26 cellular contexts compared by ENCODE assay signal in genomic region chr17:38317081-38317480, GRCh38. TPM values are rescaled to one million over a fixed set of nuclear protein-coding genes. Genes with fewer than 3 reads are reported as not detected.
DNase-seq lines count a peak whose midpoint lies in the region; ATAC-seq, FAIRE-seq and TF ChIP-seq lines count a peak whose summit lies in the region.
"Had no signal": no experiment of that assay in that cellular context is flagged by ENCODE, and none has a peak within 500 bp of the region (broad histone marks: within the 10 kb centered on the region; RNA-seq: fewer than 3 reads in every experiment).

No MANE protein-coding gene starts in this region.

- H3K4me3 Mint-ChIP-seq in HFFc6: no peak overlapping the region
- H3K4me3 Mint-ChIP-seq: CD4-positive, alpha-beta T cell; IgD-negative memory B cell had no signal

- peaks cover 17% of the 10 kb centered on the region for H3K4me1 Mint-ChIP-seq in HFFc6 (ENCODE audit: low read depth)

- H3K36me3 ChIP-seq in ACC112 (ENCODE audit: insufficient read depth, low read length) (peaks cover 6% of the 10 kb centered on the region; the same call in 1 of the 2 replicates), bronchial epithelial cell (ENCODE audit: control insufficient read depth, insufficient read depth, low read length) (peaks cover 3% of the 10 kb centered on the region)

- no peaks in the 10 kb centered on the region for H3K79me2 ChIP-seq in ACC112 (ENCODE audit: control insufficient read depth, insufficient read depth, low read length, unreplicated experiment)

- no peak for FAIRE-seq in bronchial epithelial cell (lab: Jason Lieb, UNC)
- FAIRE-seq: A204.1, D721Med, RCC 7860 had no signal

- H3K27ac Mint-ChIP-seq in HFFc6: peak overlapping the region; percentile 63
- H3K27ac Mint-ChIP-seq: CD4-positive, alpha-beta T cell; IgD-negative memory B cell had no signal

- no peaks in the 10 kb centered on the region for H3K27me3 Mint-ChIP-seq in HFFc6 (ENCODE audit: insufficient read depth)
- H3K27me3 Mint-ChIP-seq: CD4-positive, alpha-beta T cell; IgD-negative memory B cell had no signal

- H3K27me3 ChIP-seq in ACC112 (ENCODE audit: insufficient read depth, low read length) (no peaks in the 10 kb centered on the region), bronchial epithelial cell (ENCODE audit: control insufficient read depth, insufficient read depth, low read length) (no peaks in the 10 kb centered on the region)
- H3K27me3 ChIP-seq: BLaER1 treated with 17β-estradiol and CSF1 and Interleukin-3, amounts not matched to agents 10 nM and 100 nM had no signal

- peaks cover 21% of the 10 kb centered on the region for H3K36me3 Mint-ChIP-seq in HFFc6 (ENCODE audit: low read depth)

- H3K9me3 Mint-ChIP-seq in HFFc6: no peaks in the 10 kb centered on the region
- H3K9me3 Mint-ChIP-seq: CD4-positive, alpha-beta T cell; IgD-negative memory B cell had no signal

- DNase-seq in HFFc6: no peak
- DNase-seq in bronchial epithelial cell (ENCODE audit: low read depth): peak; percentile 62
- DNase-seq in iris pigment epithelial cell (ENCODE audit: low read depth): peak; percentile 29
- no peak for DNase-seq in NCI-H2171 treated with DMSO at 0.1 percent for 48 hours (lab: John Stamatoyannopoulos, UW)
- no peak for DNase-seq in NCI-H510A treated with DMSO at 0.1 percent for 48 hours (lab: John Stamatoyannopoulos, UW)
- DNase-seq in NCI-H82 (lab: John Stamatoyannopoulos, UW): no peak
- DNase-seq: AML-193; CD4-positive, alpha-beta T cell; H7; NCI-H1048; NCI-H1436; NCI-H187; NCI-H2081 treated with DMSO at 0.1 percent for 48 hours; NCI-H2171; NCI-H345; NCI-H524; NCI-H748 treated with DMSO at 0.1 percent for 48 hours; SK-N-SH; SW 1271 had no signal

- H3K4me3 ChIP-seq in ACC112 (ENCODE audit: low read depth, low read length): no peak overlapping the region
- no peak overlapping the region for H3K4me3 ChIP-seq in bronchial epithelial cell (ENCODE audit: low read depth, low read length)
- H3K4me3 ChIP-seq: BLaER1 treated with 17β-estradiol and CSF1 and Interleukin-3, amounts not matched to agents 10 nM and 100 nM had no signal

- H2AFZ ChIP-seq in ACC112 (ENCODE audit: low read length, unreplicated experiment): no peak overlapping the region

- TF ChIP-seq CTCF in HFFc6 (IDR thresholded peaks at IDR 0.05) (no peak), bronchial epithelial cell (IDR thresholded peaks at IDR 0.05; ENCODE audit: insufficient read depth, low read length, severe bottlenecking) (no peak)

- no peak for ATAC-seq in HG02938 (IDR thresholded peaks at IDR 0.05; ENCODE audit: unreplicated experiment)

- H3K4me1 ChIP-seq in ACC112 (ENCODE audit: control insufficient read depth, insufficient read depth, low read length, unreplicated experiment): no peaks in the 10 kb centered on the region

- H3K27ac ChIP-seq in ACC112 (ENCODE audit: low read depth, low read length): peak overlapping the region; percentile 3; the same call in 1 of the 2 replicates
- H3K27ac ChIP-seq: BLaER1 treated with 17β-estradiol and CSF1 and Interleukin-3, amounts not matched to agents 10 nM and 100 nM had no signal

RNA-seq across cellular contexts. Expression of gene MRPL45, which starts 20.1 kb away (rescaled TPM):
- total RNA-seq in HFFc6 (2021; fragmentation: NEBNext Ultra II Directional; extraction: Animal tissue kit (Norgen Biotek cat#: 25700)): 10 to 100 TPM; 35.7 to 43.3 (median 42.1) TPM
- 23.7 and 26.5 TPM in 2 replicates for total RNA-seq in bronchial epithelial cell

RNA-seq across cellular contexts. Expression of gene GPR179, which starts 26.7 kb away (rescaled TPM):
- not detected for total RNA-seq in HFFc6 (2021; fragmentation: NEBNext Ultra II Directional; extraction: Animal tissue kit (Norgen Biotek cat#: 25700))
- total RNA-seq in bronchial epithelial cell: under 0.01 TPM in 2 replicates
- total RNA-seq: CD4-positive, alpha-beta T cell had no signal

RNA-seq across cellular contexts. Expression of gene SOCS7, which starts 34.6 kb away (rescaled TPM):
- total RNA-seq in HFFc6 (2021; fragmentation: NEBNext Ultra II Directional; extraction: Animal tissue kit (Norgen Biotek cat#: 25700)): 10 to 100 TPM in 5 of 6 experiments, 1 to 10 TPM in 1; 9.7 to 13.8 (median 11.1) TPM
- 19.0 and 22.5 TPM in 2 replicates for total RNA-seq in bronchial epithelial cell

Comparison
In these comparisons a context has a peak if more than half of its experiments do, and no peak if none do; other contexts are left out.
1. DNase-seq: peak in bronchial epithelial cell (single experiment) and iris pigment epithelial cell (single experiment); none in HFFc6 (single experiment), NCI-H2171 treated with DMSO at 0.1 percent for 48 hours (single experiment), NCI-H510A treated with DMSO at 0.1 percent for 48 hours (single experiment) and NCI-H82 (single experiment).